In the genomic region with DNA sequence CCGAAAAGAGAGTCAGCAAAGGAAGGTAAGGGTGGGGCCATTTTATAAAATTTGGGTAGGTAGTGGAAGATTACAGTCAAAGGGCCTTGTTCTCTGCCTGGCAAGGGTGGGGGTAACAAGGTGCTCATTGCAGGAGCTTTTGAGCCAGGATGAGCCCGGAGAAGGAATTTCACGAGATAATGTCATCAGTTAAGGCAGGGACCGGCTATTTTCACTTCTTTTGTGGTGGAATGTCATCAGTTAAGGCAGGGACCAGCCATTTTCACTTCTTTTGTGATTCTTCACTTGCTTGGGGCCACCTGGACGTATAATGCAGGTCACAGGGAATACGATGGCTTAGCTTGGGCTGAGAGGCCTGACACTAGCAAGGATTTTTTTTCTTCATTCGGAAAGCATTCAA, we compare ENCODE assay signal across 20 cellular contexts. TPM values are rescaled to one million over a fixed set of nuclear protein-coding genes. Genes with fewer than 3 reads are reported as not detected.
DNase-seq lines count a peak whose midpoint lies in the region; ATAC-seq, FAIRE-seq and TF ChIP-seq lines count a peak whose summit lies in the region.
"Had no signal": no experiment of that assay in that cellular context is flagged by ENCODE, and none has a peak within 500 bp of the region (broad histone marks: within the 10 kb centered on the region; RNA-seq: fewer than 3 reads in every experiment).

No MANE protein-coding gene starts in this region.

- H3K23ac ChIP-seq in H1 (ENCODE audit: insufficient read length), result no peak overlapping the region
- H3K23ac ChIP-seq in mesendoderm (ENCODE audit: low read length), result no peak overlapping the region

- H3K18ac ChIP-seq in H1 (ENCODE audit: extremely low read depth, low read length) (no peak overlapping the region), mesendoderm (ENCODE audit: low read length) (no peak overlapping the region)

- H3K79me2 ChIP-seq in H1 (ENCODE audit: control insufficient read depth in 1 of 2, insufficient read depth in 2 of 2, low read length in 2 of 2) (no peaks in the 10 kb centered on the region), mesendoderm (ENCODE audit: control insufficient read depth, insufficient read depth, low read length) (no peaks in the 10 kb centered on the region)

- H3K9me3 ChIP-seq in HUES48 (ENCODE audit: control insufficient read depth, insufficient read depth, low read length), result no peaks in the 10 kb centered on the region
- no peaks in the 10 kb centered on the region for H3K9me3 ChIP-seq in H1 (ENCODE audit: insufficient read depth in 2 of 2, low read depth in 1 of 2, low read length in 1 of 2)
- H3K9me3 ChIP-seq: Caco-2 had no signal

- no peak for TF ChIP-seq EP300 in H1 (IDR thresholded peaks at IDR 0.05; ENCODE audit: borderline replicate concordance in 1 of 2, low read depth in 2 of 2, low read length in 2 of 2)

- TF ChIP-seq POLR2A in H1 (IDR thresholded peaks at IDR 0.05; ENCODE audit: control extremely low read depth in 1 of 2, low read depth in 2 of 2, low read length in 2 of 2), result no peak

- H3K4me2 ChIP-seq in H1 (ENCODE audit: insufficient read depth in 1 of 2, low read depth in 2 of 2, low read length in 2 of 2), result no peak overlapping the region
- no peak overlapping the region for H3K4me2 ChIP-seq in mesendoderm (ENCODE audit: low read length)
- H3K4me2 ChIP-seq: BLaER1 had no signal

- POLR2A ChIA-PET in H1 (lab: Charles Lee; ENCODE audit: partially characterized antibody), result no interaction called here

- no peak overlapping the region for H3K14ac ChIP-seq in H1 (ENCODE audit: insufficient read length)

- ATAC-seq in HG02973 (IDR thresholded peaks at IDR 0.05; ENCODE audit: unreplicated experiment) (no peak), HG03521 (IDR thresholded peaks at IDR 0.05; ENCODE audit: unreplicated experiment) (no peak), GM21381 (IDR thresholded peaks at IDR 0.05; ENCODE audit: unreplicated experiment) (no peak)
- ATAC-seq: CD8-positive, alpha-beta T cell; GM12878; HCT116 had no signal

- no peak overlapping the region for H2BK5ac ChIP-seq in H1 (ENCODE audit: low read depth, low read length)
- no peak overlapping the region for H2BK5ac ChIP-seq in mesendoderm (ENCODE audit: low read length)

- H2AK5ac ChIP-seq in H1 (ENCODE audit: low read depth, low read length) (no peak overlapping the region), mesendoderm (ENCODE audit: low read length) (no peak overlapping the region)

- WGBS in H1 (ENCODE audit: extremely low coverage in 1 of 2, insufficient coverage in 1 of 2, insufficient read length in 1 of 2, insufficient replicate concordance in 2 of 2, low coverage in 1 of 2, low lambda C conversion rate in 2 of 2, missing lambda C conversion rate in 1 of 2), 2 experiments, result 74% methylated on average over 7 of the region's 7 CpGs; no CpG with 5 or more reads in 1 of the 2 experiments
- no CpG with 5 or more reads among the region's 7 CpGs for whole genome bisulfite sequencing in mesendoderm (ENCODE audit: extremely low coverage, insufficient coverage, low lambda C conversion rate)

- H3K36me3 ChIP-seq in HUES48 (ENCODE audit: control insufficient read depth, insufficient read depth, low read length) (no peaks in the 10 kb centered on the region), H1 (ENCODE audit: control insufficient read depth in 2 of 4, insufficient read depth in 4 of 4, low read length in 3 of 4) (no peaks in the 10 kb centered on the region), mesendoderm (ENCODE audit: control insufficient read depth, insufficient read depth, low read length) (no peaks in the 10 kb centered on the region)
- H3K36me3 ChIP-seq: BLaER1 had no signal

- no peak overlapping the region for H4K91ac ChIP-seq in H1 (replicated peaks; ENCODE audit: insufficient read length, low read length)

- H2BK120ac ChIP-seq in H1 (replicated peaks; ENCODE audit: low read depth, low read length) (no peak overlapping the region), mesendoderm (ENCODE audit: low read depth, low read length) (no peak overlapping the region)

- TF ChIP-seq RAD21 in H1 (IDR thresholded peaks at IDR 0.05 in 1 of 2, conservative IDR thresholded peaks at IDR 0.05 in 1 of 2; ENCODE audit: low read depth in 2 of 2, low read length in 2 of 2), result no peak

- H3K9ac ChIP-seq in HUES48 (ENCODE audit: low read depth, low read length) (no peak overlapping the region), H1 (replicated peaks in 1 of 4; ENCODE audit: extremely low read depth in 1 of 4, low read depth in 3 of 4, low read length in 3 of 4) (no peak overlapping the region), mesendoderm (ENCODE audit: low read length) (no peak overlapping the region)
- H3K9ac ChIP-seq: BLaER1 had no signal

- no peak overlapping the region for H2AFZ ChIP-seq in H1 (ENCODE audit: low read length)

- CTCF ChIA-PET in H1 (lab: Charles Lee; ENCODE audit: partially characterized antibody), result no interaction called here

- H4K5ac ChIP-seq in H1 (ENCODE audit: insufficient read length, low read depth, low read length) (no peak overlapping the region), mesendoderm (ENCODE audit: low read length) (no peak overlapping the region)

- H3K27me3 ChIP-seq in HUES48 (ENCODE audit: control insufficient read depth, insufficient read depth, low read length) (no peaks in the 10 kb centered on the region), H1 (replicated peaks in 1 of 4; ENCODE audit: control insufficient read depth in 3 of 4, extremely low read depth in 1 of 4, insufficient read depth in 3 of 4, low read length in 3 of 4) (no peaks in the 10 kb centered on the region), mesendoderm (ENCODE audit: insufficient read depth, low read length, poor library complexity) (no peaks in the 10 kb centered on the region)
- H3K27me3 ChIP-seq: BLaER1 had no signal

- 0 out of 2 replicates have a peak overlapping the region, but pooled peaks have one; percentile 19 for H2BK15ac ChIP-seq in H1 (ENCODE audit: low read length)
- no peak overlapping the region for H2BK15ac ChIP-seq in mesendoderm (replicated peaks; ENCODE audit: low read depth)

- H3K56ac ChIP-seq in H1 (replicated peaks; ENCODE audit: insufficient read length, low read depth, low read length), result no peak overlapping the region
- no peak overlapping the region for H3K56ac ChIP-seq in mesendoderm (ENCODE audit: low read length)

- H3K4ac ChIP-seq in H1 (replicated peaks; ENCODE audit: insufficient read length, low read depth, low read length), result no peak overlapping the region
- H3K4ac ChIP-seq in mesendoderm (ENCODE audit: low read depth, low read length), result no peak overlapping the region

- H3K4me1 ChIP-seq in HUES48 (ENCODE audit: control insufficient read depth, insufficient read depth, low read length) (peaks cover 6% of the 10 kb centered on the region; the same call in 1 of the 2 replicates), H1 (replicated peaks in 1 of 4; ENCODE audit: control insufficient read depth in 3 of 4, insufficient read depth in 4 of 4, low read length in 3 of 4) (peaks cover 0 to 4% (median under 1%) of the 10 kb centered on the region in 4 experiments; a peak in 3 of 7 replicates), mesendoderm (ENCODE audit: control insufficient read depth, low read depth, low read length) (peaks cover 3% of the 10 kb centered on the region)
- H3K4me1 ChIP-seq: BLaER1, Caco-2 had no signal

- no peak overlapping the region for H4K8ac ChIP-seq in H1 (ENCODE audit: extremely low read depth, insufficient read depth, low read length)
- H4K8ac ChIP-seq in mesendoderm (ENCODE audit: low read depth, low read length), result no peak overlapping the region

- peak; percentile 24 for FAIRE-seq in H1 (lab: Jason Lieb, UNC)
- FAIRE-seq: GM12878 had no signal

- no peak overlapping the region for H2BK20ac ChIP-seq in H1 (ENCODE audit: low read length)

- no peaks in the 10 kb centered on the region for H3K23me2 ChIP-seq in H1 (ENCODE audit: low read depth, low read length)

- H3K27ac ChIP-seq in HUES48 (ENCODE audit: low read depth, low read length) (peak overlapping the region; percentile 18), H1 (ENCODE audit: low read depth, low read length) (no peak overlapping the region), mesendoderm (ENCODE audit: low read depth, low read length) (no peak overlapping the region)
- H3K27ac ChIP-seq: 22Rv1, BLaER1, C4-2B had no signal

- H3K79me1 ChIP-seq in H1 (ENCODE audit: low read depth, low read length) (no peaks in the 10 kb centered on the region), mesendoderm (ENCODE audit: low read length) (no peaks in the 10 kb centered on the region)

- H4K20me1 ChIP-seq in H1 (replicated peaks in 1 of 2; ENCODE audit: control insufficient read depth in 1 of 2, insufficient read depth in 2 of 2, low read length in 2 of 2), result no peaks in the 10 kb centered on the region
- H4K20me1 ChIP-seq: BLaER1 had no signal

- no peak for TF ChIP-seq CTCF in H1 (IDR thresholded peaks at IDR 0.05; ENCODE audit: control extremely low read depth in 1 of 3, insufficient read depth in 1 of 3, low read depth in 1 of 3, low read length in 3 of 3)

- no peak overlapping the region for H3K4me3 ChIP-seq in HUES48 (ENCODE audit: low read depth, low read length)
- H3K4me3 ChIP-seq in H1 (ENCODE audit: extremely low read depth in 1 of 4, insufficient read depth in 2 of 4, low read depth in 3 of 4, low read length in 4 of 4), result no peak overlapping the region
- no peak overlapping the region for H3K4me3 ChIP-seq in mesendoderm (ENCODE audit: low read length)
- H3K4me3 ChIP-seq: BLaER1, GM12878 had no signal

- peak; percentile 69 for DNase-seq in ELF-1 (ENCODE audit: low read depth, low spot score)
- DNase-seq in H1 (ENCODE audit: low read depth in 1 of 2, low spot score in 2 of 2), result no peak
- DNase-seq in mesendoderm, result peak; percentile 92
- DNase-seq: Caco-2; CD4-positive, CD25-positive, alpha-beta regulatory T cell; CD8-positive, alpha-beta T cell; DMS153; DND-41; GDM1; GOT3; H7 had no signal

- H2BK12ac ChIP-seq in H1 (ENCODE audit: low read depth, low read length), result no peak overlapping the region; the same call in 1 of the 2 replicates

TF ChIP-seq in H1, 55 proteins besides CTCF, POLR2A, EP300 and RAD21:
- TF ChIP-seq TEAD4 (IDR thresholded peaks at IDR 0.05; ENCODE audit: low read depth, low read length), result no peak
- TF ChIP-seq CBX5 (IDR thresholded peaks at IDR 0.05; ENCODE audit: low read depth, low read length), result no peak
- TF ChIP-seq KDM5A (IDR thresholded peaks at IDR 0.05; ENCODE audit: low read length), result no peak

RNA-seq across cellular contexts. Expression of a gene that starts 58.1 kb away (rescaled TPM):
- 4.7 and 5.7 TPM in 2 replicates for total RNA-seq in H1 (2021; fragmentation: NEBNext Ultra II Directional; extraction: Animal tissue kit (Norgen Biotek cat#: 25700))
- polyA plus RNA-seq in H1 (2011; rRNA removed), result 1.3 and 2.2 TPM in 2 replicates
- 1.4 TPM for polyA plus RNA-seq in H1 (2011; cell fraction: cytosol; rRNA removed)
- 3.5 TPM for polyA plus RNA-seq in H1 (2011; cell fraction: nucleus; rRNA removed)
- 0.71 to 1.0 TPM (median 0.84 TPM) in 4 replicates for polyA plus RNA-seq in H1 (2012, experiment 1 of 2)
- 0.03 TPM for polyA plus RNA-seq in H1 (2012, experiment 2 of 2)
- polyA plus RNA-seq in H1 (2013, experiment 1 of 2), result 3.4 TPM
- 3.0 TPM for polyA plus RNA-seq in H1 (2013, experiment 2 of 2)
- 3.4 and 6.8 TPM in 2 replicates for polyA minus RNA-seq in H1 (2011; rRNA and poly(A)+ RNA removed)
- 1.3 TPM for polyA minus RNA-seq in H1 (2011; cell fraction: cytosol; rRNA and poly(A)+ RNA removed)
- polyA minus RNA-seq in H1 (2011; cell fraction: nucleus; rRNA and poly(A)+ RNA removed), result 4.3 TPM
- polyA plus RNA-seq in mesendoderm (2013, experiment 1 of 2), result 35.6 TPM
- polyA plus RNA-seq in mesendoderm (2013, experiment 2 of 2), result 35.0 TPM
- total RNA-seq: CD4-positive, CD25-positive, alpha-beta regulatory T cell; CD8-positive, alpha-beta T cell had no signal

Comparison
In these comparisons a context has a peak if more than half of its experiments do, and no peak if none do; other contexts are left out.
1. DNase-seq: peak in ELF-1 (single experiment) and mesendoderm (single experiment); none in H1 (0 of 2).